Comparison of ENCODE assay signal across 7 cellular contexts in genomic region chr14:21268612-21269251, GRCh38.
DNase-seq lines count a peak whose midpoint lies in the region; ATAC-seq lines count a peak whose summit lies in the region.

No MANE protein-coding gene starts in this region.

- ATAC-seq in GM21381 (IDR thresholded peaks at IDR 0.05; ENCODE audit: unreplicated experiment) (no peak), GM21390 (IDR thresholded peaks at IDR 0.05; ENCODE audit: unreplicated experiment) (no peak)

- H3K9ac ChIP-seq in ES-I3 (ENCODE audit: low read depth, low read length) (peak overlapping the region; percentile 100), mucosa of stomach (ENCODE audit: low read length) (peak overlapping the region; percentile 100)

- H3K9me3 ChIP-seq in ES-I3 (ENCODE audit: control insufficient read depth, insufficient read depth, low read length) = no peaks in the 10 kb centered on the region
- no peaks in the 10 kb centered on the region for H3K9me3 ChIP-seq in effector memory CD4-positive, alpha-beta T cell (ENCODE audit: control insufficient read depth, low read length)
- no peaks in the 10 kb centered on the region for H3K9me3 ChIP-seq in mucosa of stomach (ENCODE audit: control insufficient read depth, low read length)

- DNase-seq in LoVo (ENCODE audit: low spot score) (peak; percentile 37), SW480 (ENCODE audit: low spot score) (peak; percentile 68)
- DNase-seq in effector memory CD4-positive, alpha-beta T cell = no peak

- no peaks in the 10 kb centered on the region for H3K27me3 ChIP-seq in effector memory CD4-positive, alpha-beta T cell (replicated peaks; ENCODE audit: control insufficient read depth, insufficient read depth, low read length, poor library complexity, severe bottlenecking)
- no peaks in the 10 kb centered on the region for H3K27me3 ChIP-seq in mucosa of stomach (ENCODE audit: control insufficient read depth, insufficient read depth, low read length)

- H3K4me1 ChIP-seq in ES-I3 (ENCODE audit: insufficient read depth, low read length) (peaks cover 4% of the 10 kb centered on the region; the same call in 1 of the 2 replicates), mucosa of stomach (ENCODE audit: control insufficient read depth, insufficient read depth, low read length) (peaks cover 24% of the 10 kb centered on the region)
- peaks cover 31% of the 10 kb centered on the region for H3K4me1 ChIP-seq in effector memory CD4-positive, alpha-beta T cell (ENCODE audit: control insufficient read depth, insufficient read depth, low read length, poor library complexity, severe bottlenecking)

- H3K4me3 ChIP-seq in effector memory CD4-positive, alpha-beta T cell (ENCODE audit: insufficient read depth, low read depth, low read length, poor library complexity, severe bottlenecking) = peak overlapping the region; percentile 88
- H3K4me3 ChIP-seq in mucosa of stomach (ENCODE audit: low read length) = peak overlapping the region; percentile 98

- H3K36me3 ChIP-seq in ES-I3 (ENCODE audit: insufficient read depth, low read length) (peaks cover 29% of the 10 kb centered on the region), mucosa of stomach (ENCODE audit: control insufficient read depth, insufficient read depth, low read length) (no peaks in the 10 kb centered on the region)
- H3K36me3 ChIP-seq in effector memory CD4-positive, alpha-beta T cell (ENCODE audit: control insufficient read depth, insufficient read depth, low read length) = peaks cover 10% of the 10 kb centered on the region

- peak overlapping the region; percentile 96 for H3K27ac ChIP-seq in effector memory CD4-positive, alpha-beta T cell (ENCODE audit: insufficient read depth, low read length, poor library complexity, severe bottlenecking)

Comparison
In these comparisons a context has a peak if more than half of its experiments do, and no peak if none do; other contexts are left out.
1. DNase-seq: peak in LoVo (single experiment) and SW480 (single experiment); none in effector memory CD4-positive, alpha-beta T cell (0 of 3).